In genomic region chr13:87172166-87172825, GRCh38 we compare ENCODE assay signal across 26 cellular contexts.
DNase-seq lines count a peak whose midpoint lies in the region; ATAC-seq lines count a peak whose summit lies in the region.
"Had no signal": no experiment of that assay in that cellular context is flagged by ENCODE, and none has a peak within 500 bp of the region (broad histone marks: within the 10 kb centered on the region; RNA-seq: fewer than 3 reads in every experiment).

No MANE protein-coding gene starts in this region.

- ATAC-seq in GM18867 (IDR thresholded peaks at IDR 0.05; ENCODE audit: unreplicated experiment): no peak
- ATAC-seq: activated CD8-positive, alpha-beta T cell treated with anti-CD3 and anti-CD28 coated beads, Interleukin-2, amount 10 ng/mL, durations not matched to agents 7 days and 5 days; activated naive CD4-positive, alpha-beta T cell treated with anti-CD3 and anti-CD28 coated beads, Interleukin-2, amount 50 U/mL, for 72 hours; gastroesophageal sphincter; sciatic nerve; T-helper 17 cell had no signal

- DNase-seq in SHP77 (lab: John Stamatoyannopoulos, UW) (peak; percentile 7 to 18), SHP77 treated with DMSO at 0.1 percent for 48 hours (lab: John Stamatoyannopoulos, UW) (no peak), astrocyte of the hippocampus (ENCODE audit: low read depth, low spot score) (peak; percentile 1), left kidney (ENCODE audit: low read depth, low spot score) (peak; percentile 6), NCI-H446 treated with DMSO at 0.1 percent for 48 hours (lab: John Stamatoyannopoulos, UW) (no peak), SKM-1 treated with dmso at 0.1 percent for 144 hours (lab: John Stamatoyannopoulos, UW; ENCODE audit: unreplicated experiment) (no peak), hippocampal formation (lab: John Stamatoyannopoulos, UW) (no peak)
- DNase-seq: 8988T; activated CD4-positive, CD25-positive, alpha-beta regulatory T cell treated with anti-CD3 and anti-CD28 coated beads, Interleukin-2, amount 50 U/mL, for 72 hours; activated CD8-positive, alpha-beta T cell treated with anti-CD3 and anti-CD28 coated beads, Interleukin-2, amount 10 ng/mL, durations not matched to agents 7 days and 5 days; anterior cingulate cortex; CD4-positive, CD25-positive, alpha-beta regulatory T cell; DMS 273 treated with DMSO at 0.1 percent for 48 hours; NCI-H1105; NCI-H187 treated with DMSO at 0.1 percent for 48 hours; NCI-H2171 treated with DMSO at 0.1 percent for 48 hours; NCI-H524 treated with DMSO at 0.1 percent for 48 hours; nephron progenitor cell; RPMI8226; stimulated activated CD4-positive, alpha-beta T cell treated with anti-CD3 and anti-CD28 coated beads, Interleukin-15, amount 100 ng/mL, for 24 hours; stimulated activated naive CD4-positive, alpha-beta T cell; T-helper 17 cell had no signal

Comparison
In these comparisons a context has a peak if more than half of its experiments do, and no peak if none do; other contexts are left out.
1. DNase-seq: peak in SHP77 (2 of 2), astrocyte of the hippocampus (single experiment) and left kidney (single experiment); none in SHP77 treated with DMSO at 0.1 percent for 48 hours (single experiment), NCI-H446 treated with DMSO at 0.1 percent for 48 hours (single experiment), SKM-1 treated with dmso at 0.1 percent for 144 hours (single experiment) and hippocampal formation (0 of 2).